8 cellular contexts compared by ENCODE assay signal in genomic region chr6:41545703-41546474, GRCh38. TPM values are rescaled to one million over a fixed set of nuclear protein-coding genes. Genes with fewer than 3 reads are reported as not detected.
A peak's percentile ranks its signal among the peaks of the same experiment; 100 is the strongest.
DNase-seq lines count a peak whose midpoint lies in the region; TF ChIP-seq lines count a peak whose summit lies in the region.

Gene FOXP4, plus strand, starts transcription at chr6:41546381. Its CDS starts 19,380 bp downstream, at chr6:41565761.

- H3K4me3 ChIP-seq in LNCaP clone FGC (ENCODE audit: low read depth, low read length) (peak within 1 kb of the TSS; percentile 73), fibroblast of the aortic adventitia (ENCODE audit: low read depth, low read length) (peak within 1 kb of the TSS; percentile 90)

- TF ChIP-seq CTCF in LNCaP clone FGC (IDR thresholded peaks at IDR 0.05; ENCODE audit: control insufficient read depth, extremely low read depth, insufficient read depth) = no peak
- no peak for TF ChIP-seq CTCF in RWPE1 (conservative IDR thresholded peaks at IDR 0.05; ENCODE audit: low read depth)
- TF ChIP-seq CTCF in fibroblast of the aortic adventitia (IDR thresholded peaks at IDR 0.05; ENCODE audit: insufficient read depth, low read length) = no peak
- TF ChIP-seq CTCF in nephron progenitor cell (IDR thresholded peaks at IDR 0.05) = no peak

- intact Hi-C loops in activated T-helper 2 cell treated with anti-CD3 and anti-CD28 coated beads, Interferon-gamma antibody, Interleukin-2, Interleukin-4, amounts not matched to agents 10 μg/mL and 5 μg/mL and 100 μg/mL, durations not matched to agents 14 hours and 24 hours and 36 hours (cut with micrococcal nuclease) = loop anchor here (1.0 to 5.0 kb wide), 3 partner anchors 14 to 119 kb away; no protein-coding TSS in a partner anchor

- POLR2A ChIA-PET in RWPE1 (lab: Yijun Ruan, JAX; ENCODE audit: low non-redundant PET) = no interaction called here

- peak within 1 kb of the TSS; percentile 50 for H3K27ac Mint-ChIP-seq in activated T-helper 2 cell treated with anti-CD3 and anti-CD28 coated beads, Interferon-gamma antibody, Interleukin-2, Interleukin-4, amounts not matched to agents 10 μg/mL and 5 μg/mL and 100 μg/mL, durations not matched to agents 14 hours and 24 hours and 36 hours
- H3K27ac Mint-ChIP-seq in nephron progenitor cell = peak within 1 kb of the TSS; percentile 88
- H3K27ac Mint-ChIP-seq in stimulated activated naive CD8-positive, alpha-beta T cell treated with anti-CD3 and anti-CD28 coated beads, Interleukin-15, Interleukin-2, amounts not matched to agents 100 ng/mL and 50 ng/mL, for 24 hours = peak within 1 kb of the TSS; percentile 83

- no peaks in the 10 kb centered on the region for H3K9me3 Mint-ChIP-seq in activated T-helper 2 cell treated with anti-CD3 and anti-CD28 coated beads, Interferon-gamma antibody, Interleukin-2, Interleukin-4, amounts not matched to agents 10 μg/mL and 5 μg/mL and 100 μg/mL, durations not matched to agents 14 hours and 24 hours and 36 hours
- no peaks in the 10 kb centered on the region for H3K9me3 Mint-ChIP-seq in nephron progenitor cell
- no peaks in the 10 kb centered on the region for H3K9me3 Mint-ChIP-seq in stimulated activated naive CD8-positive, alpha-beta T cell treated with anti-CD3 and anti-CD28 coated beads, Interleukin-15, Interleukin-2, amounts not matched to agents 100 ng/mL and 50 ng/mL, for 24 hours

- H3K27me3 Mint-ChIP-seq in activated T-helper 2 cell treated with anti-CD3 and anti-CD28 coated beads, Interferon-gamma antibody, Interleukin-2, Interleukin-4, amounts not matched to agents 10 μg/mL and 5 μg/mL and 100 μg/mL, durations not matched to agents 14 hours and 24 hours and 36 hours (ENCODE audit: low read depth) = peaks cover 72% of the 10 kb centered on the region
- peaks cover 61% of the 10 kb centered on the region for H3K27me3 Mint-ChIP-seq in nephron progenitor cell (ENCODE audit: low read depth, poor library complexity)
- H3K27me3 Mint-ChIP-seq in stimulated activated naive CD8-positive, alpha-beta T cell treated with anti-CD3 and anti-CD28 coated beads, Interleukin-15, Interleukin-2, amounts not matched to agents 100 ng/mL and 50 ng/mL, for 24 hours = peaks cover 12% of the 10 kb centered on the region

- peak within 1 kb of the TSS; percentile 89 for H3K27ac ChIP-seq in RWPE1

- CTCF ChIA-PET in RWPE1 (lab: Yijun Ruan, JAX) = interaction anchor here (0.6 kb wide), 2 partner anchors 38 to 40 kb away, joined by 3 read pairs; no protein-coding TSS in a partner anchor

- H3K4me1 Mint-ChIP-seq in activated T-helper 2 cell treated with anti-CD3 and anti-CD28 coated beads, Interferon-gamma antibody, Interleukin-2, Interleukin-4, amounts not matched to agents 10 μg/mL and 5 μg/mL and 100 μg/mL, durations not matched to agents 14 hours and 24 hours and 36 hours (ENCODE audit: low read depth) = peaks cover 22% of the 10 kb centered on the region
- peaks cover 75% of the 10 kb centered on the region for H3K4me1 Mint-ChIP-seq in nephron progenitor cell
- peaks cover 35% of the 10 kb centered on the region for H3K4me1 Mint-ChIP-seq in stimulated activated naive CD8-positive, alpha-beta T cell treated with anti-CD3 and anti-CD28 coated beads, Interleukin-15, Interleukin-2, amounts not matched to agents 100 ng/mL and 50 ng/mL, for 24 hours (ENCODE audit: low read depth)

- DNase-seq in EH (ENCODE audit: low read depth) (peak; percentile 94), GOT3 (lab: John Stamatoyannopoulos, UW) (peak; percentile 33), LNCaP clone FGC (ENCODE audit: low read depth) (peak; percentile 85), RWPE1 (ENCODE audit: low spot score) (peak; percentile 89), fibroblast of the aortic adventitia (ENCODE audit: low read depth) (peak; percentile 95), nephron progenitor cell (peak; percentile 88)
- DNase-seq in activated T-helper 2 cell treated with anti-CD3 and anti-CD28 coated beads, Interferon-gamma antibody, Interleukin-2, Interleukin-4, amounts not matched to agents 10 μg/mL and 5 μg/mL and 100 μg/mL, durations not matched to agents 14 hours and 24 hours and 36 hours (ENCODE audit: low spot score) = peak; percentile 77

- H3K36me3 Mint-ChIP-seq in activated T-helper 2 cell treated with anti-CD3 and anti-CD28 coated beads, Interferon-gamma antibody, Interleukin-2, Interleukin-4, amounts not matched to agents 10 μg/mL and 5 μg/mL and 100 μg/mL, durations not matched to agents 14 hours and 24 hours and 36 hours (ENCODE audit: low read depth) = no peaks in the 10 kb centered on the region
- peaks cover 13% of the 10 kb centered on the region for H3K36me3 Mint-ChIP-seq in nephron progenitor cell (ENCODE audit: low read depth)
- peaks cover 9% of the 10 kb centered on the region for H3K36me3 Mint-ChIP-seq in stimulated activated naive CD8-positive, alpha-beta T cell treated with anti-CD3 and anti-CD28 coated beads, Interleukin-15, Interleukin-2, amounts not matched to agents 100 ng/mL and 50 ng/mL, for 24 hours (ENCODE audit: low read depth)

- peak within 1 kb of the TSS; percentile 86 for H3K4me3 Mint-ChIP-seq in activated T-helper 2 cell treated with anti-CD3 and anti-CD28 coated beads, Interferon-gamma antibody, Interleukin-2, Interleukin-4, amounts not matched to agents 10 μg/mL and 5 μg/mL and 100 μg/mL, durations not matched to agents 14 hours and 24 hours and 36 hours (ENCODE audit: low read depth)
- peak within 1 kb of the TSS; percentile 98 for H3K4me3 Mint-ChIP-seq in nephron progenitor cell
- H3K4me3 Mint-ChIP-seq in stimulated activated naive CD8-positive, alpha-beta T cell treated with anti-CD3 and anti-CD28 coated beads, Interleukin-15, Interleukin-2, amounts not matched to agents 100 ng/mL and 50 ng/mL, for 24 hours = peak within 1 kb of the TSS; percentile 90

RNA-seq across cellular contexts. Expression of gene FOXP4, which starts in this region (rescaled TPM):
- total RNA-seq in activated T-helper 2 cell treated with anti-CD3 and anti-CD28 coated beads, Interferon-gamma antibody, Interleukin-2, Interleukin-4, amounts not matched to agents 10 μg/mL and 5 μg/mL and 100 μg/mL, durations not matched to agents 14 hours and 24 hours and 36 hours = 9.6 and 9.7 TPM in 2 replicates
- 0.41 and 2.9 TPM in 2 replicates for total RNA-seq in fibroblast of the aortic adventitia (ENCODE audit: low replicate concordance)

Comparison
In these comparisons a context has a peak if more than half of its experiments do, and no peak if none do; other contexts are left out.
1. Peak in every context shown above with its lines: DNase-seq, H3K4me3 ChIP-seq and H3K27ac ChIP-seq.
2. DNase-seq: peak in every context shown above with its lines; median percentile 95 in fibroblast of the aortic adventitia; 94 in EH; 89 in RWPE1; 88 in nephron progenitor cell; 85 in LNCaP clone FGC; 77 in activated T-helper 2 cell treated with anti-CD3 and anti-CD28 coated beads, Interferon-gamma antibody, Interleukin-2, Interleukin-4, amounts not matched to agents 10 μg/mL and 5 μg/mL and 100 μg/mL, durations not matched to agents 14 hours and 24 hours and 36 hours; 33 in GOT3.